ENCODE assay signal across 23 cellular contexts in genomic region chr3:108021533-108021932, GRCh38.
DNase-seq lines count a peak whose midpoint lies in the region; ATAC-seq and TF ChIP-seq lines count a peak whose summit lies in the region.
"Had no signal": no experiment of that assay in that cellular context is flagged by ENCODE, and none has a peak within 500 bp of the region (broad histone marks: within the 10 kb centered on the region; RNA-seq: fewer than 3 reads in every experiment).

No MANE protein-coding gene starts in this region.

- H4K91ac ChIP-seq in trophoblast cell (ENCODE audit: low read depth, low read length): peak overlapping the region; percentile 71

- no peaks in the 10 kb centered on the region for H3K27me3 ChIP-seq in trophoblast cell (ENCODE audit: insufficient read depth, low read length)
- H3K27me3 ChIP-seq: BLaER1 treated with 17β-estradiol and CSF1 and Interleukin-3, amounts not matched to agents 10 nM and 100 nM; SJSA1 had no signal

- H3K27ac ChIP-seq in trophoblast cell (ENCODE audit: low read depth, low read length): peak overlapping the region; percentile 77
- H3K27ac ChIP-seq: BLaER1 treated with 17β-estradiol and CSF1 and Interleukin-3, amounts not matched to agents 10 nM and 100 nM; PC-9; SJSA1 had no signal

- no peaks in the 10 kb centered on the region for H3K36me3 ChIP-seq in trophoblast cell (ENCODE audit: control insufficient read depth in 1 of 2, insufficient read depth in 2 of 2, low read length in 2 of 2)
- H3K36me3 ChIP-seq: BLaER1 treated with 17β-estradiol and CSF1 and Interleukin-3, amounts not matched to agents 10 nM and 100 nM; SJSA1 had no signal

- no peak overlapping the region for H3K4me2 ChIP-seq in trophoblast cell (ENCODE audit: low read length)
- H3K4me2 ChIP-seq: BLaER1 treated with 17β-estradiol and CSF1 and Interleukin-3, amounts not matched to agents 10 nM and 100 nM; PC-9 had no signal

- H3K23ac ChIP-seq in trophoblast cell (ENCODE audit: low read length): no peak overlapping the region

- H3K9me3 ChIP-seq in trophoblast cell (ENCODE audit: insufficient read depth, low read depth, low read length): no peaks in the 10 kb centered on the region
- H3K9me3 ChIP-seq: SJSA1 had no signal

- H3K14ac ChIP-seq in trophoblast cell (ENCODE audit: low read length): peak overlapping the region; percentile 9

- H3K9ac ChIP-seq in trophoblast cell (ENCODE audit: low read length): no peak overlapping the region
- H3K9ac ChIP-seq: BLaER1 treated with 17β-estradiol and CSF1 and Interleukin-3, amounts not matched to agents 10 nM and 100 nM had no signal

- H4K12ac ChIP-seq in trophoblast cell (ENCODE audit: low read depth, low read length): no peak overlapping the region

- peak overlapping the region; percentile 2 for H4K8ac ChIP-seq in trophoblast cell (ENCODE audit: low read depth, low read length)

- H3K18ac ChIP-seq in trophoblast cell (ENCODE audit: low read length): peak overlapping the region; percentile 37

- no peak for TF ChIP-seq CTCF in epithelial cell of esophagus (IDR thresholded peaks at IDR 0.05; ENCODE audit: insufficient read depth, low read depth, low read length, missing control alignments)

- H3K4ac ChIP-seq in trophoblast cell (ENCODE audit: low read depth, low read length): peak overlapping the region; percentile 22

- H3K79me1 ChIP-seq in trophoblast cell (ENCODE audit: low read length): peaks cover 32% of the 10 kb centered on the region

- ATAC-seq in GM18873 (IDR thresholded peaks at IDR 0.05; ENCODE audit: low FRiP score, unreplicated experiment) (no peak), GM21526 (IDR thresholded peaks at IDR 0.05; ENCODE audit: low FRiP score, unreplicated experiment) (no peak)
- ATAC-seq: HepG2 had no signal

- peak; percentile 28 for DNase-seq in activated CD8-positive, alpha-beta memory T cell treated with anti-CD3 and anti-CD28 coated beads for 24 hours
- no peak for DNase-seq in activated CD8-positive, alpha-beta memory T cell treated with anti-CD3 and anti-CD28 coated beads, Interleukin-2, amount 50 U/mL, for 4 hours
- DNase-seq in epithelial cell of esophagus (ENCODE audit: low read depth): peak; percentile 35
- DNase-seq in trophoblast cell: peak in 1 of 2 donors; percentile 63
- no peak for DNase-seq in NCI-H2227 (lab: John Stamatoyannopoulos, UW; ENCODE audit: unreplicated experiment)
- DNase-seq: AML-193; CD4-positive, alpha-beta memory T cell; COR-L47; GF-D8; HCEC 1CT; Kasumi-1; NCI-H1105 treated with DMSO at 0.1 percent for 48 hours; NCI-H1930; NCI-H2107; NCI-H446; NCI-H524 treated with DMSO at 0.1 percent for 48 hours; PC-9; RPMI8226 had no signal

- no peaks in the 10 kb centered on the region for H3K79me2 ChIP-seq in trophoblast cell (ENCODE audit: control insufficient read depth, insufficient read depth, low read length, poor library complexity)

- H2BK12ac ChIP-seq in trophoblast cell (ENCODE audit: low read length): peak overlapping the region; percentile 67

- peak overlapping the region; percentile 71 for H2BK5ac ChIP-seq in trophoblast cell (ENCODE audit: low read depth, low read length, poor library complexity)

- H2AK5ac ChIP-seq in trophoblast cell (ENCODE audit: low read length): peak overlapping the region; percentile 15

- peak overlapping the region; percentile 79 for H2BK120ac ChIP-seq in trophoblast cell (ENCODE audit: insufficient read depth, low read length, poor library complexity)

- H3K4me1 ChIP-seq in trophoblast cell (ENCODE audit: control insufficient read depth in 1 of 2, insufficient read depth in 2 of 2, low read length in 2 of 2): peaks cover 10 to 17% of the 10 kb centered on the region in 2 experiments

- WGBS in trophoblast cell (ENCODE audit: extremely low coverage, insufficient coverage, insufficient read length): no CpG with 5 or more reads among the region's 2 CpGs

- H2AFZ ChIP-seq in trophoblast cell (ENCODE audit: insufficient read depth, low read length, poor library complexity): no peak overlapping the region
- H2AFZ ChIP-seq: PC-9 had no signal

- H3K4me3 ChIP-seq in epithelial cell of esophagus (ENCODE audit: low read length) (no peak overlapping the region), trophoblast cell (ENCODE audit: low read depth, low read length) (no peak overlapping the region)
- H3K4me3 ChIP-seq: BLaER1 treated with 17β-estradiol and CSF1 and Interleukin-3, amounts not matched to agents 10 nM and 100 nM; PC-9; SJSA1 had no signal

Comparison
In these comparisons a context has a peak if more than half of its experiments do, and no peak if none do; other contexts are left out.
1. DNase-seq: peak in activated CD8-positive, alpha-beta memory T cell treated with anti-CD3 and anti-CD28 coated beads for 24 hours (single experiment) and epithelial cell of esophagus (single experiment); none in activated CD8-positive, alpha-beta memory T cell treated with anti-CD3 and anti-CD28 coated beads, Interleukin-2, amount 50 U/mL, for 4 hours (single experiment) and NCI-H2227 (single experiment).